In genomic region chr1:154221815-154222081, GRCh38 we compare ENCODE assay signal across 8 cellular contexts. TPM values are rescaled to one million over a fixed set of nuclear protein-coding genes. Genes with fewer than 3 reads are reported as not detected.
DNase-seq lines count a peak whose midpoint lies in the region; ATAC-seq and TF ChIP-seq lines count a peak whose summit lies in the region.

No MANE protein-coding gene starts in this region.

- ATAC-seq in HG03196 (IDR thresholded peaks at IDR 0.05; ENCODE audit: unreplicated experiment) (peak; percentile 2), GM18511 (IDR thresholded peaks at IDR 0.05; ENCODE audit: unreplicated experiment) (no peak), HG02763 (IDR thresholded peaks at IDR 0.05; ENCODE audit: unreplicated experiment) (no peak)

- peaks cover 0 to 38% of the 10 kb centered on the region in 2 donors for H3K36me3 ChIP-seq in adrenal gland (replicated peaks in 1 of 2)

- WGBS in adrenal gland, 4 donors: 0 to 2% (median 1%) methylated on average over 2 of the region's 2 CpGs

- H3K9me3 ChIP-seq in adrenal gland (replicated peaks in 1 of 3): no peaks in the 10 kb centered on the region

- intact Hi-C loops in adrenal gland (cut with DNase I): no loop called here

- DNase-seq in AG09309 (ENCODE audit: low read depth) (no peak), adrenal gland (no peak), inferior parietal cortex (ENCODE audit: extremely low spot score) (peak; percentile 21), substantia nigra (lab: John Stamatoyannopoulos, UW) (peak in 1 of 49 donors; percentile 21), GM13977 (ENCODE audit: low spot score) (no peak)

- TF ChIP-seq POLR2A in adrenal gland (IDR thresholded peaks at IDR 0.05): peak in 1 of 2 donors; percentile 2

- H3K4me3 ChIP-seq in AG09309 (ENCODE audit: control insufficient read depth, low read depth, low read length) (peak overlapping the region; percentile 78), adrenal gland (peak overlapping the region; percentile 1 to 93 (median 48))

- in situ Hi-C loops in GM13977 (cut with MboI; ENCODE audit: low pct_unique_long_range_greater_than_20kb, low sequenced_read_pairs, unreplicated experiment): no loop called here

- TF ChIP-seq CTCF in AG09309 (IDR thresholded peaks at IDR 0.05; ENCODE audit: control insufficient read depth, insufficient read depth, low read depth, low read length, missing control alignments) (no peak), adrenal gland (IDR thresholded peaks at IDR 0.05) (no peak), GM13977 (IDR thresholded peaks at IDR 0.05; ENCODE audit: extremely low read depth, insufficient read depth, missing control alignments) (no peak)

- H3K27me3 ChIP-seq in adrenal gland: no peaks in the 10 kb centered on the region

- peaks cover 30 to 57% of the 10 kb centered on the region in 2 donors for H3K4me1 ChIP-seq in adrenal gland (replicated peaks in 1 of 2)

- H3K27ac ChIP-seq in adrenal gland: peak overlapping the region; percentile 86 to 100 (median 90)
- peak overlapping the region; percentile 94 for H3K27ac ChIP-seq in substantia nigra (ENCODE audit: low read depth, low read length, poor library complexity, severe bottlenecking)

RNA-seq across cellular contexts. Expression of gene UBAP2L, which starts 1.0 kb away (rescaled TPM):
- total RNA-seq in adrenal gland: 100 to 1,000 TPM in 4 of 8 donors, 10 to 100 TPM in 4; 51.0 to 152 (median 97.5) TPM
- 100 to 1,000 TPM in 2 of 3 donors, 10 to 100 TPM in 1; 88.9 to 185 (median 101) TPM for polyA plus RNA-seq in adrenal gland

RNA-seq across cellular contexts. Expression of gene CFAP141, which starts 15.6 kb away (rescaled TPM):
- not detected for total RNA-seq in adrenal gland
- polyA plus RNA-seq in adrenal gland: under 1 TPM in 1 of 3 donors, not detected in 2; 0.51 TPM

RNA-seq across cellular contexts. Expression of gene TPM3, which starts 29.8 kb away (rescaled TPM):
- total RNA-seq in adrenal gland: 100 to 1,000 TPM; 246 to 350 (median 269) TPM
- 100 to 1,000 TPM; 104 to 465 (median 111) TPM for polyA plus RNA-seq in adrenal gland

RNA-seq across cellular contexts. Expression of gene HAX1, which starts 50.7 kb away (rescaled TPM):
- 100 to 1,000 TPM in 3 of 8 donors, 10 to 100 TPM in 5; 80.7 to 121 (median 97.0) TPM for total RNA-seq in adrenal gland
- 100 to 1,000 TPM; 180 to 243 (median 182) TPM for polyA plus RNA-seq in adrenal gland
